In genomic region chr1:30731109-30731805, GRCh38 we compare ENCODE assay signal across 25 cellular contexts. TPM values are rescaled to one million over a fixed set of nuclear protein-coding genes. Genes with fewer than 3 reads are reported as not detected.
DNase-seq lines count a peak whose midpoint lies in the region; ATAC-seq and FAIRE-seq lines count a peak whose summit lies in the region.
"Had no signal": no experiment of that assay in that cellular context is flagged by ENCODE, and none has a peak within 500 bp of the region (broad histone marks: within the 10 kb centered on the region; RNA-seq: fewer than 3 reads in every experiment).

No MANE protein-coding gene starts in this region.

- H3K27ac Mint-ChIP-seq in activated T-helper 1 cell treated with anti-CD3 and anti-CD28 coated beads, Interleukin-12 subunit alpha, Interleukin-12 subunit beta, Interleukin-2, Interleukin-4 antibody, amounts not matched to agents 30 ng/mL and 10 ng/mL and 1 ng/mL, durations not matched to agents 14 hours and 24 hours and 36 hours, result peak overlapping the region; percentile 91
- H3K27ac Mint-ChIP-seq in stimulated activated naive CD8-positive, alpha-beta T cell treated with anti-CD3 and anti-CD28 coated beads, Interleukin-15, Interleukin-2, amounts not matched to agents 100 ng/mL and 50 ng/mL, for 24 hours, result peak overlapping the region; percentile 83
- H3K27ac Mint-ChIP-seq: HFFc6, mesothelial cell of epicardium had no signal

- DNase-seq in activated T-cell treated with anti-CD3 and anti-CD28 coated beads, Interleukin-2, amount 50 U/mL, for 4 hours, result no peak
- DNase-seq in activated T-cell treated with anti-CD3 and anti-CD28 coated beads, Interleukin-2, amount 50 U/mL, for 1 hour, result no peak
- DNase-seq in activated T-helper 1 cell treated with anti-CD3 and anti-CD28 coated beads, Interleukin-12 subunit alpha, Interleukin-12 subunit beta, Interleukin-2, Interleukin-4 antibody, amounts not matched to agents 30 ng/mL and 10 ng/mL and 1 ng/mL, durations not matched to agents 14 hours and 24 hours and 36 hours (ENCODE audit: low spot score), result no peak
- DNase-seq in NCI-H2081 treated with DMSO at 0.1 percent for 48 hours (lab: John Stamatoyannopoulos, UW), result no peak
- no peak for DNase-seq in NCI-H69 (lab: John Stamatoyannopoulos, UW)
- no peak for DNase-seq in RCC 7860 (ENCODE audit: low spot score)
- DNase-seq: ACHN; activated CD4-positive, CD25-positive, alpha-beta regulatory T cell treated with anti-CD3 and anti-CD28 coated beads, Interleukin-2, amount 50 U/mL, for 72 hours; COR-L47; EL; foreskin keratinocyte; HFFc6; MM.1S; NCI-H187 treated with DMSO at 0.1 percent for 48 hours; NCI-H446; SHP77 treated with DMSO at 0.1 percent for 48 hours had no signal

- no peak overlapping the region for H3K4me3 Mint-ChIP-seq in activated T-cell treated with anti-CD3 and anti-CD28 coated beads, Interleukin-2, amount 50 U/mL, for 4 hours
- H3K4me3 Mint-ChIP-seq in activated T-helper 1 cell treated with anti-CD3 and anti-CD28 coated beads, Interleukin-12 subunit alpha, Interleukin-12 subunit beta, Interleukin-2, Interleukin-4 antibody, amounts not matched to agents 30 ng/mL and 10 ng/mL and 1 ng/mL, durations not matched to agents 14 hours and 24 hours and 36 hours, result no peak overlapping the region
- no peak overlapping the region for H3K4me3 Mint-ChIP-seq in stimulated activated naive CD8-positive, alpha-beta T cell treated with anti-CD3 and anti-CD28 coated beads, Interleukin-15, Interleukin-2, amounts not matched to agents 100 ng/mL and 50 ng/mL, for 24 hours
- H3K4me3 Mint-ChIP-seq: HFFc6, mesothelial cell of epicardium had no signal

- intact Hi-C loops in activated T-helper 1 cell treated with anti-CD3 and anti-CD28 coated beads, Interleukin-12 subunit alpha, Interleukin-12 subunit beta, Interleukin-2, Interleukin-4 antibody, amounts not matched to agents 30 ng/mL and 10 ng/mL and 1 ng/mL, durations not matched to agents 14 hours and 24 hours and 36 hours (cut with micrococcal nuclease), result no loop called here

- no peak for FAIRE-seq in RCC 7860 (lab: Jason Lieb, UNC)
- FAIRE-seq: astrocyte, colon had no signal

- peaks cover 25% of the 10 kb centered on the region for H3K36me3 Mint-ChIP-seq in activated T-cell treated with anti-CD3 and anti-CD28 coated beads, Interleukin-2, amount 50 U/mL, for 4 hours (ENCODE audit: insufficient read depth)
- peaks cover 29% of the 10 kb centered on the region for H3K36me3 Mint-ChIP-seq in activated T-helper 1 cell treated with anti-CD3 and anti-CD28 coated beads, Interleukin-12 subunit alpha, Interleukin-12 subunit beta, Interleukin-2, Interleukin-4 antibody, amounts not matched to agents 30 ng/mL and 10 ng/mL and 1 ng/mL, durations not matched to agents 14 hours and 24 hours and 36 hours (ENCODE audit: low read depth)
- peaks cover 37% of the 10 kb centered on the region for H3K36me3 Mint-ChIP-seq in stimulated activated naive CD8-positive, alpha-beta T cell treated with anti-CD3 and anti-CD28 coated beads, Interleukin-15, Interleukin-2, amounts not matched to agents 100 ng/mL and 50 ng/mL, for 24 hours (ENCODE audit: low read depth)
- H3K36me3 Mint-ChIP-seq: mesothelial cell of epicardium had no signal

- no peaks in the 10 kb centered on the region for H3K27me3 ChIP-seq in layer of hippocampus (ENCODE audit: control insufficient read depth, insufficient read depth, low read length)
- H3K27me3 ChIP-seq: foreskin keratinocyte had no signal

- peak overlapping the region; percentile 28 for H3K27ac ChIP-seq in layer of hippocampus (ENCODE audit: low read depth, low read length)
- H3K27ac ChIP-seq: foreskin keratinocyte had no signal

- no peaks in the 10 kb centered on the region for H3K27me3 Mint-ChIP-seq in activated T-cell treated with anti-CD3 and anti-CD28 coated beads, Interleukin-2, amount 50 U/mL, for 4 hours (ENCODE audit: low read depth)
- H3K27me3 Mint-ChIP-seq in activated T-helper 1 cell treated with anti-CD3 and anti-CD28 coated beads, Interleukin-12 subunit alpha, Interleukin-12 subunit beta, Interleukin-2, Interleukin-4 antibody, amounts not matched to agents 30 ng/mL and 10 ng/mL and 1 ng/mL, durations not matched to agents 14 hours and 24 hours and 36 hours (ENCODE audit: insufficient read depth), result no peaks in the 10 kb centered on the region
- H3K27me3 Mint-ChIP-seq in stimulated activated naive CD8-positive, alpha-beta T cell treated with anti-CD3 and anti-CD28 coated beads, Interleukin-15, Interleukin-2, amounts not matched to agents 100 ng/mL and 50 ng/mL, for 24 hours, result no peaks in the 10 kb centered on the region

- H3K4me1 Mint-ChIP-seq in activated T-cell treated with anti-CD3 and anti-CD28 coated beads, Interleukin-2, amount 50 U/mL, for 4 hours (ENCODE audit: low read depth), result peaks cover 25% of the 10 kb centered on the region
- peaks cover 19% of the 10 kb centered on the region for H3K4me1 Mint-ChIP-seq in activated T-helper 1 cell treated with anti-CD3 and anti-CD28 coated beads, Interleukin-12 subunit alpha, Interleukin-12 subunit beta, Interleukin-2, Interleukin-4 antibody, amounts not matched to agents 30 ng/mL and 10 ng/mL and 1 ng/mL, durations not matched to agents 14 hours and 24 hours and 36 hours (ENCODE audit: low read depth)
- peaks cover 30% of the 10 kb centered on the region for H3K4me1 Mint-ChIP-seq in stimulated activated naive CD8-positive, alpha-beta T cell treated with anti-CD3 and anti-CD28 coated beads, Interleukin-15, Interleukin-2, amounts not matched to agents 100 ng/mL and 50 ng/mL, for 24 hours (ENCODE audit: low read depth)

- ATAC-seq in activated T-cell treated with anti-CD3 and anti-CD28 coated beads, Interleukin-2, amount 50 U/mL, for 4 hours, result peak; percentile 35 to 38
- ATAC-seq: foreskin keratinocyte had no signal

- no peaks in the 10 kb centered on the region for H3K9me3 Mint-ChIP-seq in activated T-cell treated with anti-CD3 and anti-CD28 coated beads, Interleukin-2, amount 50 U/mL, for 4 hours
- H3K9me3 Mint-ChIP-seq in activated T-helper 1 cell treated with anti-CD3 and anti-CD28 coated beads, Interleukin-12 subunit alpha, Interleukin-12 subunit beta, Interleukin-2, Interleukin-4 antibody, amounts not matched to agents 30 ng/mL and 10 ng/mL and 1 ng/mL, durations not matched to agents 14 hours and 24 hours and 36 hours, result no peaks in the 10 kb centered on the region
- no peaks in the 10 kb centered on the region for H3K9me3 Mint-ChIP-seq in stimulated activated naive CD8-positive, alpha-beta T cell treated with anti-CD3 and anti-CD28 coated beads, Interleukin-15, Interleukin-2, amounts not matched to agents 100 ng/mL and 50 ng/mL, for 24 hours
- H3K9me3 Mint-ChIP-seq: HFFc6, mesothelial cell of epicardium had no signal

RNA-seq across cellular contexts. Expression of gene MATN1, which starts 7.9 kb away (rescaled TPM):
- 1 to 10 TPM; 2.0 to 2.9 (median 2.3) TPM for total RNA-seq in activated T-cell treated with anti-CD3 and anti-CD28 coated beads, Interleukin-2, amount 50 U/mL, for 4 hours
- 0.42 and 0.70 TPM in 2 replicates for total RNA-seq in activated T-helper 1 cell treated with anti-CD3 and anti-CD28 coated beads, Interleukin-12 subunit alpha, Interleukin-12 subunit beta, Interleukin-2, Interleukin-4 antibody, amounts not matched to agents 30 ng/mL and 10 ng/mL and 1 ng/mL, durations not matched to agents 14 hours and 24 hours and 36 hours
- total RNA-seq: osteoblast; right cardiac atrium; subcutaneous adipose tissue; T-helper 2 cell treated with Interferon-gamma antibody and Interleukin-4, amounts not matched to agents 100 ng/mL and 5 ng/mL, for 36 hours had no signal

RNA-seq across cellular contexts. Expression of gene LAPTM5, which starts 26.3 kb away (rescaled TPM):
- total RNA-seq in activated T-cell treated with anti-CD3 and anti-CD28 coated beads, Interleukin-2, amount 50 U/mL, for 4 hours, result 10 to 100 TPM; 68.3 to 97.3 (median 86.8) TPM
- total RNA-seq in activated T-helper 1 cell treated with anti-CD3 and anti-CD28 coated beads, Interleukin-12 subunit alpha, Interleukin-12 subunit beta, Interleukin-2, Interleukin-4 antibody, amounts not matched to agents 30 ng/mL and 10 ng/mL and 1 ng/mL, durations not matched to agents 14 hours and 24 hours and 36 hours, result 199 and 214 TPM in 2 replicates
- total RNA-seq: foreskin keratinocyte, mesothelial cell of epicardium had no signal
